Comparison of ENCODE assay signal across 13 cellular contexts in genomic region chr9:130463763-130464745, GRCh38. TPM values are rescaled to one million over a fixed set of nuclear protein-coding genes. Genes with fewer than 3 reads are reported as not detected.
"Had no signal": no experiment of that assay in that cellular context is flagged by ENCODE, and none has a peak within 500 bp of the region (broad histone marks: within the 10 kb centered on the region; RNA-seq: fewer than 3 reads in every experiment).

No MANE protein-coding gene starts in this region.

- H2AFZ ChIP-seq: parathyroid adenoma had no signal

- H3K4me3 ChIP-seq: colonic mucosa, mucosa of descending colon, prostate gland had no signal

- DNase-seq: colonic mucosa; dermis blood vessel endothelial cell; foreskin keratinocyte; left colon; mammary epithelial cell; mucosa of descending colon; naive thymus-derived CD8-positive, alpha-beta T cell; stimulated activated CD4-positive, alpha-beta T cell treated with anti-CD3 and anti-CD28 coated beads, Interleukin-2, amount 100 ng/mL, for 24 hours; stimulated activated naive CD4-positive, alpha-beta T cell treated with Interleukin-2 at 50 U/mL for 16 hours; trophoblast cell had no signal

- H3K9ac ChIP-seq: parathyroid adenoma had no signal

- ATAC-seq: foreskin keratinocyte; left colon; mucosa of descending colon; naive thymus-derived CD8-positive, alpha-beta T cell; sciatic nerve had no signal

- H3K36me3 ChIP-seq: prostate gland had no signal

- H3K9me3 ChIP-seq: colonic mucosa, mucosa of descending colon, prostate gland had no signal

- H3K4me1 ChIP-seq: colonic mucosa, foreskin keratinocyte, parathyroid adenoma, prostate gland had no signal

- H3K27ac ChIP-seq: colonic mucosa, foreskin keratinocyte, parathyroid adenoma, prostate gland had no signal

- H3K27me3 ChIP-seq: colonic mucosa, foreskin keratinocyte had no signal

RNA-seq across cellular contexts. Expression of gene ASS1, which starts 19.3 kb away (rescaled TPM):
- total RNA-seq: naive thymus-derived CD8-positive, alpha-beta T cell had no signal
- polyA plus RNA-seq: naive thymus-derived CD8-positive, alpha-beta T cell had no signal
